Comparison of ENCODE assay signal across 16 cellular contexts in the genomic region with DNA sequence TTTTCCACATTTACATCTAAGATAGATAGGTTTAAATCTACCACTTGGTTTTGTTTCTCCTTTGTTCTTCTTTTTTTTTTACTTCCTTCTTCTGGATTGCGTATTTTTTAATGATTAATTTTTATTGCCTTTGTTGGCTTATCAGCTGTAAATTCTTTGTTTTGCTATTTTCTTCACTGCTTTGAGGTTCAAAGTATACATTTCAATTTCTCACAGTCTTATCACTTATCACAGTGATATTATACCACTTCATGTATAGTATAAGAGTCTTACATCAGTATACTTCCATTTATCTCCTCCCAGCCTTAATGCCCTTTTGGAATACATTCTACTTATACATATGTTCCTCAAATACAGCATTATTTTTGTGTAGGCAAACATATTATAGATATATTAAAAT. TPM values are rescaled to one million over a fixed set of nuclear protein-coding genes. Genes with fewer than 3 reads are reported as not detected.
DNase-seq lines count a peak whose midpoint lies in the region; ATAC-seq and TF ChIP-seq lines count a peak whose summit lies in the region.
"Had no signal": no experiment of that assay in that cellular context is flagged by ENCODE, and none has a peak within 500 bp of the region (broad histone marks: within the 10 kb centered on the region; RNA-seq: fewer than 3 reads in every experiment).

No MANE protein-coding gene starts in this region.

- H3K27me3 ChIP-seq in DOHH2 (ENCODE audit: control insufficient read depth, low read length) = no peaks in the 10 kb centered on the region
- no peaks in the 10 kb centered on the region for H3K27me3 ChIP-seq in hepatocyte
- no peaks in the 10 kb centered on the region for H3K27me3 ChIP-seq in smooth muscle cell (ENCODE audit: low read depth)
- no peaks in the 10 kb centered on the region for H3K27me3 ChIP-seq in ovary

- no peaks in the 10 kb centered on the region for H3K9me3 ChIP-seq in DOHH2 (ENCODE audit: control insufficient read depth, insufficient read depth, low read length)
- no peaks in the 10 kb centered on the region for H3K9me3 ChIP-seq in hepatocyte (ENCODE audit: low read depth)
- H3K9me3 ChIP-seq in smooth muscle cell (replicated peaks; ENCODE audit: low read depth) = no peaks in the 10 kb centered on the region
- no peaks in the 10 kb centered on the region for H3K9me3 ChIP-seq in ovary

- H3K9ac ChIP-seq in smooth muscle cell (ENCODE audit: low read depth) = no peak overlapping the region

- H2AFZ ChIP-seq in hepatocyte = no peak overlapping the region
- H2AFZ ChIP-seq in smooth muscle cell (ENCODE audit: low read depth) = no peak overlapping the region

- H3K9me3 Mint-ChIP-seq in IgD-negative memory B cell = no peaks in the 10 kb centered on the region
- H3K9me3 Mint-ChIP-seq: CD8-positive, alpha-beta memory T cell; H9 had no signal

- peak overlapping the region; percentile 25 to 84 (median 66) for H3K4me3 Mint-ChIP-seq in IgD-negative memory B cell
- H3K4me3 Mint-ChIP-seq: CD8-positive, alpha-beta memory T cell; H9 had no signal

- WGBS in hepatocyte (ENCODE audit: low lambda C conversion rate, missing lambda C conversion rate) = 70% methylated on average over 1 of the region's 1 CpG
- WGBS in smooth muscle cell (ENCODE audit: low lambda C conversion rate) = 97% methylated on average over 1 of the region's 1 CpG
- WGBS in ovary, 3 donors = 94 to 100% (median 98%) methylated on average over 1 of the region's 1 CpG

- H4K20me1 ChIP-seq in DOHH2 (ENCODE audit: control insufficient read depth, insufficient read depth, low read depth, low read length) (no peaks in the 10 kb centered on the region), hepatocyte (ENCODE audit: insufficient read depth, poor library complexity, severe bottlenecking) (no peaks in the 10 kb centered on the region), smooth muscle cell (ENCODE audit: low read depth) (no peaks in the 10 kb centered on the region)

- intact Hi-C loops in ovary (cut with DNase I) = no loop called here

- no peaks in the 10 kb centered on the region for H3K27me3 Mint-ChIP-seq in IgD-negative memory B cell
- H3K27me3 Mint-ChIP-seq: CD8-positive, alpha-beta memory T cell had no signal

- no peak for ATAC-seq in HG03469 (IDR thresholded peaks at IDR 0.05; ENCODE audit: unreplicated experiment)
- ATAC-seq: Panc1, SK-N-SH treated with all-trans-retinoic acid at 6 μM for 48 hours had no signal

- H3K36me3 ChIP-seq in DOHH2 (ENCODE audit: control insufficient read depth, low read length) (peaks cover 99% of the 10 kb centered on the region), hepatocyte (replicated peaks; ENCODE audit: insufficient read depth, low read depth) (no peaks in the 10 kb centered on the region), smooth muscle cell (ENCODE audit: low read depth) (peaks cover 17% of the 10 kb centered on the region), ovary (no peaks in the 10 kb centered on the region)

- H3K4me3 ChIP-seq in DOHH2 (ENCODE audit: low read length) = no peak overlapping the region
- H3K4me3 ChIP-seq in hepatocyte = no peak overlapping the region
- H3K4me3 ChIP-seq in smooth muscle cell = peak overlapping the region; percentile 23
- H3K4me3 ChIP-seq in ovary = no peak overlapping the region

- H3K27ac ChIP-seq in DOHH2 (ENCODE audit: low read depth, low read length) (peak overlapping the region; percentile 19; the same call in 1 of the 2 replicates), hepatocyte (peak overlapping the region; percentile 69), smooth muscle cell (ENCODE audit: low read depth) (no peak overlapping the region), ovary (no peak overlapping the region)

- DNase-seq in hepatocyte (ENCODE audit: low spot score) (no peak), smooth muscle cell (lab: John Stamatoyannopoulos, UW; ENCODE audit: unreplicated experiment) (no peak), ovary (no peak), HUDEP-2 (lab: John Stamatoyannopoulos, UW; ENCODE audit: unreplicated experiment in 76 of 76) (no peak)
- DNase-seq: CD8-positive, alpha-beta memory T cell; H9; IMR-90; NCI-H1048; NCI-H1694; NCI-H69; Right ventricle myocardium superior had no signal

- H3K4me2 ChIP-seq in DOHH2 (ENCODE audit: low read length) (no peak overlapping the region), hepatocyte (peak overlapping the region; percentile 23), smooth muscle cell (no peak overlapping the region)

- H3K9me2 ChIP-seq in DOHH2 (replicated peaks; ENCODE audit: control insufficient read depth, low read length) (no peaks in the 10 kb centered on the region), hepatocyte (replicated peaks; ENCODE audit: insufficient read depth) (no peaks in the 10 kb centered on the region)

- TF ChIP-seq EP300 in ovary (IDR thresholded peaks at IDR 0.05) = no peak

- peaks cover 31 to 49% (median 47%) of the 10 kb centered on the region in 3 donors for H3K4me1 Mint-ChIP-seq in IgD-negative memory B cell
- H3K4me1 Mint-ChIP-seq: H9 had no signal

- H3K79me2 ChIP-seq in DOHH2 (ENCODE audit: control insufficient read depth, low read length) (peaks cover 32% of the 10 kb centered on the region), hepatocyte (no peaks in the 10 kb centered on the region), smooth muscle cell (ENCODE audit: low read depth) (no peaks in the 10 kb centered on the region)

- TF ChIP-seq POLR2A in ovary (IDR thresholded peaks at IDR 0.05) = no peak

- TF ChIP-seq CTCF in DOHH2 (IDR thresholded peaks at IDR 0.05; ENCODE audit: low read depth, low read length, poor library complexity, severe bottlenecking) (no peak), hepatocyte (IDR thresholded peaks at IDR 0.05; ENCODE audit: poor library complexity) (no peak), smooth muscle cell (IDR thresholded peaks at IDR 0.05; ENCODE audit: borderline replicate concordance, insufficient read depth, poor library complexity, severe bottlenecking) (no peak), ovary (IDR thresholded peaks at IDR 0.05) (no peak)

- H3F3A ChIP-seq in DOHH2 (ENCODE audit: control insufficient read depth, insufficient read depth) (peaks cover 25% of the 10 kb centered on the region), smooth muscle cell (ENCODE audit: low read depth) (no peaks in the 10 kb centered on the region)

- H3K36me3 Mint-ChIP-seq in IgD-negative memory B cell = peaks cover 18% of the 10 kb centered on the region

- H3K27ac Mint-ChIP-seq in IgD-negative memory B cell = peak overlapping the region; percentile 17 to 87 (median 66)
- H3K27ac Mint-ChIP-seq: H9 had no signal

- H3K4me1 ChIP-seq in DOHH2 (ENCODE audit: control insufficient read depth, low read length) (peaks cover 82% of the 10 kb centered on the region), hepatocyte (ENCODE audit: insufficient read depth) (no peaks in the 10 kb centered on the region), smooth muscle cell (ENCODE audit: low read depth) (no peaks in the 10 kb centered on the region), ovary (ENCODE audit: insufficient read depth) (no peaks in the 10 kb centered on the region)

RNA-seq across cellular contexts. Expression of a gene that starts 30.9 kb away (rescaled TPM):
- polyA plus RNA-seq in IgD-negative memory B cell = 28.6 TPM
- total RNA-seq in hepatocyte = 21.8 and 24.1 TPM in 2 replicates
- 14.4 and 23.0 TPM in 2 replicates for polyA plus RNA-seq in hepatocyte
- 19.2 and 22.3 TPM in 2 replicates for total RNA-seq in smooth muscle cell
- 14.2 and 20.1 TPM in 2 replicates for polyA plus RNA-seq in smooth muscle cell
- 10 to 100 TPM; 17.2 to 28.2 (median 21.3) TPM for total RNA-seq in ovary
- 10 to 100 TPM; 15.3 to 15.4 TPM for polyA plus RNA-seq in ovary

RNA-seq across cellular contexts. Expression of a gene that starts 31.1 kb away (rescaled TPM):
- polyA plus RNA-seq in IgD-negative memory B cell = 296 TPM
- 3.6 and 7.4 TPM in 2 replicates for total RNA-seq in hepatocyte
- polyA plus RNA-seq in hepatocyte = 6.0 and 9.7 TPM in 2 replicates
- total RNA-seq in smooth muscle cell = 4.1 and 7.3 TPM in 2 replicates
- 5.1 and 6.5 TPM in 2 replicates for polyA plus RNA-seq in smooth muscle cell
- 1 to 10 TPM in 6 of 7 donors, under 1 TPM in 1; 0.83 to 6.1 (median 2.7) TPM for total RNA-seq in ovary
- 1 to 10 TPM; 2.3 to 2.6 TPM for polyA plus RNA-seq in ovary

RNA-seq across cellular contexts. Expression of a gene that starts 54.4 kb away (rescaled TPM):
- 10.0 TPM for polyA plus RNA-seq in IgD-negative memory B cell
- 54.5 and 70.2 TPM in 2 replicates for total RNA-seq in hepatocyte
- polyA plus RNA-seq in hepatocyte = 40.2 and 55.8 TPM in 2 replicates
- 68.5 and 84.8 TPM in 2 replicates for total RNA-seq in smooth muscle cell
- polyA plus RNA-seq in smooth muscle cell = 41.9 and 51.1 TPM in 2 replicates
- total RNA-seq in ovary = 10 to 100 TPM; 39.6 to 70.5 (median 52.7) TPM
- 10 to 100 TPM; 18.9 to 31.7 TPM for polyA plus RNA-seq in ovary

Comparison
In these comparisons a context has a peak if more than half of its experiments do, and no peak if none do; other contexts are left out.
1. H3K27ac ChIP-seq: peak in DOHH2 (single experiment) and hepatocyte (single experiment); none in smooth muscle cell (single experiment) and ovary (0 of 2).
2. RNA of a gene that starts 31.1 kb away (polyA plus RNA-seq): 296 TPM in IgD-negative memory B cell (single experiment); 6.0 to 9.7 TPM in hepatocyte, 5.1 to 6.5 TPM in smooth muscle cell and 2.3 to 2.6 TPM in ovary; every median in the first group is over 10 times any median in the second.